ENCODE assay signal across 1 cellular context in genomic region chrM:14460-15250, GRCh38.
TF ChIP-seq lines count a peak whose summit lies in the region.

No MANE protein-coding gene starts in this region.

TF ChIP-seq in HepG2, 621 proteins besides CTCF, POLR2A, EP300 and RAD21 (continued from another document):
- TF ChIP-seq ZNF563 (CRISPR knock-in tag; IDR thresholded peaks at IDR 0.05) (no peak), PCBP2 (optimal IDR thresholded peaks at IDR 0.05; ENCODE audit: low read depth, low read length, poor library complexity, severe bottlenecking) (peak; percentile 84), CCAR2 (optimal IDR thresholded peaks at IDR 0.05; ENCODE audit: low read depth, low read length) (peak; percentile 24), RBM22 (optimal IDR thresholded peaks at IDR 0.05; ENCODE audit: low read length) (peak; percentile 94), ZXDC (CRISPR knock-in tag; IDR thresholded peaks at IDR 0.05) (no peak), TERF1 (CRISPR knock-in tag; IDR thresholded peaks at IDR 0.05) (no peak), ARID4A (CRISPR knock-in tag; IDR thresholded peaks at IDR 0.05; ENCODE audit: borderline replicate concordance) (no peak), ATRX (CRISPR knock-in tag; IDR thresholded peaks at IDR 0.05; ENCODE audit: borderline replicate concordance) (no peak), ATF5 (CRISPR knock-in tag; IDR thresholded peaks at IDR 0.05; ENCODE audit: low read depth) (no peak), SRSF1 (optimal IDR thresholded peaks at IDR 0.05; ENCODE audit: low read depth, low read length) (peak; percentile 100), U2AF1 (optimal IDR thresholded peaks at IDR 0.05; ENCODE audit: low read depth, low read length) (peak; percentile 100), USF2 (IDR thresholded peaks at IDR 0.05; ENCODE audit: low read depth, low read length) (no peak), USF2 (CRISPR knock-in tag; IDR thresholded peaks at IDR 0.05; ENCODE audit: borderline replicate concordance) (no peak), ARNT (IDR thresholded peaks at IDR 0.05) (no peak), TEAD3 (CRISPR knock-in tag; optimal IDR thresholded peaks at IDR 0.05; ENCODE audit: borderline replicate concordance) (peak; percentile 92)
